In genomic region chr2:233262562-233262961, GRCh38 we compare ENCODE assay signal across 16 cellular contexts. TPM values are rescaled to one million over a fixed set of nuclear protein-coding genes. Genes with fewer than 3 reads are reported as not detected.
A peak's percentile ranks its signal among the peaks of the same experiment; 100 is the strongest.
DNase-seq lines count a peak whose midpoint lies in the region; ATAC-seq lines count a peak whose summit lies in the region.
"Had no signal": no experiment of that assay in that cellular context is flagged by ENCODE, and none has a peak within 500 bp of the region (broad histone marks: within the 10 kb centered on the region; RNA-seq: fewer than 3 reads in every experiment).

No MANE protein-coding gene starts in this region.

- no peak for DNase-seq in T-helper 1 cell
- no peak for DNase-seq in activated T-helper 2 cell treated with anti-CD3 and anti-CD28 coated beads, Interferon-gamma antibody, Interleukin-2, Interleukin-4, amounts not matched to agents 10 μg/mL and 5 μg/mL and 100 μg/mL, durations not matched to agents 14 hours and 24 hours and 36 hours (ENCODE audit: low spot score)
- DNase-seq in naive thymus-derived CD8-positive, alpha-beta T cell: no peak
- no peak for DNase-seq in D341Med (ENCODE audit: low spot score)
- no peak for DNase-seq in SHP77 treated with DMSO at 0.1 percent for 48 hours (lab: John Stamatoyannopoulos, UW)
- DNase-seq in NCI-H510A treated with DMSO at 0.1 percent for 48 hours (lab: John Stamatoyannopoulos, UW): no peak
- DNase-seq: anterior cingulate cortex, islet precursor cell, NCI-H1436, NCI-H774 had no signal

- POLR2A ChIA-PET in naive thymus-derived CD8-positive, alpha-beta T cell (lab: Charles Lee): interaction anchor here (10.0 kb wide), 1 partner anchor 11 kb away, joined by 110 read pairs; the partner anchor contains the start of gene ATG16L1

- no peak overlapping the region for H3K4me3 Mint-ChIP-seq in T-helper 1 cell treated with Interleukin-12 subunit alpha and Interleukin-12 subunit beta and Interleukin-4 antibody, amounts not matched to agents 30 μg/mL and 1 μg/mL, for 36 hours
- no peak overlapping the region for H3K4me3 Mint-ChIP-seq in activated T-helper 2 cell treated with anti-CD3 and anti-CD28 coated beads, Interferon-gamma antibody, Interleukin-2, Interleukin-4, amounts not matched to agents 10 μg/mL and 5 μg/mL and 100 μg/mL, durations not matched to agents 14 hours and 24 hours and 36 hours (ENCODE audit: low read depth)
- peak overlapping the region in 2 of 10 donors; percentile 0 to 10 for H3K4me3 Mint-ChIP-seq in naive thymus-derived CD8-positive, alpha-beta T cell

- peaks cover 65% of the 10 kb centered on the region for H3K4me1 Mint-ChIP-seq in T-helper 1 cell treated with Interleukin-12 subunit alpha and Interleukin-12 subunit beta and Interleukin-4 antibody, amounts not matched to agents 30 μg/mL and 1 μg/mL, for 36 hours (ENCODE audit: low read depth)
- peaks cover 52% of the 10 kb centered on the region for H3K4me1 Mint-ChIP-seq in activated T-helper 2 cell treated with anti-CD3 and anti-CD28 coated beads, Interferon-gamma antibody, Interleukin-2, Interleukin-4, amounts not matched to agents 10 μg/mL and 5 μg/mL and 100 μg/mL, durations not matched to agents 14 hours and 24 hours and 36 hours (ENCODE audit: low read depth)
- H3K4me1 Mint-ChIP-seq in naive thymus-derived CD8-positive, alpha-beta T cell: peaks cover 38 to 78% (median 67%) of the 10 kb centered on the region in 4 donors

- peak; percentile 6 for ATAC-seq in GM21576 (IDR thresholded peaks at IDR 0.05; ENCODE audit: unreplicated experiment)
- ATAC-seq in naive thymus-derived CD8-positive, alpha-beta T cell: no peak

- H3K36me3 Mint-ChIP-seq in T-helper 1 cell treated with Interleukin-12 subunit alpha and Interleukin-12 subunit beta and Interleukin-4 antibody, amounts not matched to agents 30 μg/mL and 1 μg/mL, for 36 hours (ENCODE audit: low read depth): peaks cover 74% of the 10 kb centered on the region
- H3K36me3 Mint-ChIP-seq in activated T-helper 2 cell treated with anti-CD3 and anti-CD28 coated beads, Interferon-gamma antibody, Interleukin-2, Interleukin-4, amounts not matched to agents 10 μg/mL and 5 μg/mL and 100 μg/mL, durations not matched to agents 14 hours and 24 hours and 36 hours (ENCODE audit: low read depth): peaks cover 79% of the 10 kb centered on the region
- peaks cover 10 to 97% (median 44%) of the 10 kb centered on the region in 3 donors for H3K36me3 Mint-ChIP-seq in naive thymus-derived CD8-positive, alpha-beta T cell

- peak overlapping the region; percentile 44 for H3K27ac Mint-ChIP-seq in T-helper 1 cell treated with Interleukin-12 subunit alpha and Interleukin-12 subunit beta and Interleukin-4 antibody, amounts not matched to agents 30 μg/mL and 1 μg/mL, for 36 hours
- H3K27ac Mint-ChIP-seq in activated T-helper 2 cell treated with anti-CD3 and anti-CD28 coated beads, Interferon-gamma antibody, Interleukin-2, Interleukin-4, amounts not matched to agents 10 μg/mL and 5 μg/mL and 100 μg/mL, durations not matched to agents 14 hours and 24 hours and 36 hours: peak overlapping the region; percentile 21
- H3K27ac Mint-ChIP-seq in naive thymus-derived CD8-positive, alpha-beta T cell: peak overlapping the region; percentile 78 to 97 (median 88)

- no peaks in the 10 kb centered on the region for H3K9me3 Mint-ChIP-seq in T-helper 1 cell treated with Interleukin-12 subunit alpha and Interleukin-12 subunit beta and Interleukin-4 antibody, amounts not matched to agents 30 μg/mL and 1 μg/mL, for 36 hours
- H3K9me3 Mint-ChIP-seq in activated T-helper 2 cell treated with anti-CD3 and anti-CD28 coated beads, Interferon-gamma antibody, Interleukin-2, Interleukin-4, amounts not matched to agents 10 μg/mL and 5 μg/mL and 100 μg/mL, durations not matched to agents 14 hours and 24 hours and 36 hours: no peaks in the 10 kb centered on the region
- H3K9me3 Mint-ChIP-seq in naive thymus-derived CD8-positive, alpha-beta T cell: no peaks in the 10 kb centered on the region

- intact Hi-C loops in activated T-helper 2 cell treated with anti-CD3 and anti-CD28 coated beads, Interferon-gamma antibody, Interleukin-2, Interleukin-4, amounts not matched to agents 10 μg/mL and 5 μg/mL and 100 μg/mL, durations not matched to agents 14 hours and 24 hours and 36 hours (cut with micrococcal nuclease): loop anchor here (10.0 kb wide), 1 partner anchor 568 kb away; the partner anchor contains the start of gene GIGYF2

- H3K27me3 Mint-ChIP-seq in T-helper 1 cell treated with Interleukin-12 subunit alpha and Interleukin-12 subunit beta and Interleukin-4 antibody, amounts not matched to agents 30 μg/mL and 1 μg/mL, for 36 hours (ENCODE audit: low read depth): no peaks in the 10 kb centered on the region
- no peaks in the 10 kb centered on the region for H3K27me3 Mint-ChIP-seq in activated T-helper 2 cell treated with anti-CD3 and anti-CD28 coated beads, Interferon-gamma antibody, Interleukin-2, Interleukin-4, amounts not matched to agents 10 μg/mL and 5 μg/mL and 100 μg/mL, durations not matched to agents 14 hours and 24 hours and 36 hours (ENCODE audit: low read depth)
- no peaks in the 10 kb centered on the region for H3K27me3 Mint-ChIP-seq in naive thymus-derived CD8-positive, alpha-beta T cell

RNA-seq across cellular contexts. Expression of gene ATG16L1, which starts 11.1 kb away (rescaled TPM):
- total RNA-seq in activated T-helper 2 cell treated with anti-CD3 and anti-CD28 coated beads, Interferon-gamma antibody, Interleukin-2, Interleukin-4, amounts not matched to agents 10 μg/mL and 5 μg/mL and 100 μg/mL, durations not matched to agents 14 hours and 24 hours and 36 hours: 33.5 and 35.5 TPM in 2 replicates
- total RNA-seq in naive thymus-derived CD8-positive, alpha-beta T cell: 10 to 100 TPM; 76.4 to 78.5 TPM
- polyA plus RNA-seq in naive thymus-derived CD8-positive, alpha-beta T cell: 10 to 100 TPM; 12.4 to 19.3 (median 15.7) TPM

RNA-seq across cellular contexts. Expression of gene SAG, which starts 45.1 kb away (rescaled TPM):
- total RNA-seq in activated T-helper 2 cell treated with anti-CD3 and anti-CD28 coated beads, Interferon-gamma antibody, Interleukin-2, Interleukin-4, amounts not matched to agents 10 μg/mL and 5 μg/mL and 100 μg/mL, durations not matched to agents 14 hours and 24 hours and 36 hours: 0.05 TPM in 1 of 2 replicates, not detected in the other
- total RNA-seq in naive thymus-derived CD8-positive, alpha-beta T cell: 1 to 10 TPM in 1 of 2 experiments, not detected in 1; 1.2 TPM
- not detected for polyA plus RNA-seq in naive thymus-derived CD8-positive, alpha-beta T cell
- total RNA-seq: cerebellum, HT1080, myocyte, SJSA1 had no signal

Comparison
In these comparisons a context has a peak if more than half of its experiments do, and no peak if none do; other contexts are left out.
1. H3K27ac Mint-ChIP-seq: peak in every context shown above with its lines; median percentile 88 in naive thymus-derived CD8-positive, alpha-beta T cell; 44 in T-helper 1 cell treated with Interleukin-12 subunit alpha and Interleukin-12 subunit beta and Interleukin-4 antibody, amounts not matched to agents 30 μg/mL and 1 μg/mL, for 36 hours; 21 in activated T-helper 2 cell treated with anti-CD3 and anti-CD28 coated beads, Interferon-gamma antibody, Interleukin-2, Interleukin-4, amounts not matched to agents 10 μg/mL and 5 μg/mL and 100 μg/mL, durations not matched to agents 14 hours and 24 hours and 36 hours.